Comparison of ENCODE assay signal across 1 cellular context in genomic region chr19:21603431-21604153, GRCh38.
TF ChIP-seq lines count a peak whose summit lies in the region.

No MANE protein-coding gene starts in this region.

TF ChIP-seq in K562, 482 proteins besides CTCF, POLR2A, EP300 and RAD21 (continued from another document):
- TF ChIP-seq, protein P1, sequence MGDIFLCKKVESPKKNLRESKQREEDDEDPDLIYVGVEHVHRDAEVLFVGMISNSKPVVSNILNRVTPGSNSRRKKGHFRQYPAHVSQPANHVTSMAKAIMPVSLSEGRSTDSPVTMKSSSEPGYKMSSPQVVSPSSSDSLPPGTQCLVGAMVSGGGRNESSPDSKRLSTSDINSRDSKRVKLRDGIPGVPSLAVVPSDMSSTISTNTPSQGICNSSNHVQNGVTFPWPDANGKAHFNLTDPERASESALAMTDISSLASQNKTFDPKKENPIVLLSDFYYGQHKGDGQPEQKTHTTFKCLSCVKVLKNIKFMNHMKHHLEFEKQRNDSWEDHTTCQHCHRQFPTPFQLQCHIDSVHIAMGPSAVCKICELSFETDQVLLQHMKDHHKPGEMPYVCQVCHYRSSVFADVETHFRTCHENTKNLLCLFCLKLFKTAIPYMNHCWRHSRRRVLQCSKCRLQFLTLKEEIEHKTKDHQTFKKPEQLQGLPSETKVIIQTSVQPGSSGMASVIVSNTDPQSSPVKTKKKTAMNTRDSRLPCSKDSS (IDR thresholded peaks at IDR 0.05; ENCODE audit: low read depth, partially characterized antibody) = no peak
- TF ChIP-seq ZNF311 (CRISPR knock-in tag; IDR thresholded peaks at IDR 0.05) (peak; percentile 85; the same call in 1 of the 2 replicates), SMAD3 (CRISPR knock-in tag; conservative IDR thresholded peaks at IDR 0.05) (peak; percentile 69), HSF4 (CRISPR knock-in tag; IDR thresholded peaks at IDR 0.05; ENCODE audit: borderline replicate concordance) (peak; percentile 61; the same call in 1 of the 2 replicates), JUNB (CRISPR knock-in tag; conservative IDR thresholded peaks at IDR 0.05) (no peak), PHF8 (IDR thresholded peaks at IDR 0.05; ENCODE audit: borderline replicate concordance, low read length) (no peak), ZNF584 (CRISPR knock-in tag; IDR thresholded peaks at IDR 0.05; ENCODE audit: low read depth) (no peak), CBFA2T3 (IDR thresholded peaks at IDR 0.05) (peak; percentile 27; the same call in 1 of the 2 replicates), DMBX1 (CRISPR knock-in tag; IDR thresholded peaks at IDR 0.05; ENCODE audit: borderline replicate concordance) (peak; percentile 64; the same call in 1 of the 2 replicates), POLR2G (IDR thresholded peaks at IDR 0.05; ENCODE audit: low read depth, low read length) (no peak), ZNF639 (CRISPR knock-in tag; conservative IDR thresholded peaks at IDR 0.05 in 1 of 2, IDR thresholded peaks at IDR 0.05 in 1 of 2) (peak in 1 of 2 experiments; percentile 89; a peak in 2 of 4 replicates), MYC (IDR thresholded peaks at IDR 0.05; ENCODE audit: low read depth, low read length) (no peak), MYC (CRISPR knock-in tag; IDR thresholded peaks at IDR 0.05; ENCODE audit: borderline replicate concordance, low read depth) (0 out of 2 replicates have a peak, but pooled peaks have one; percentile 25), ZNF589 (CRISPR knock-in tag; IDR thresholded peaks at IDR 0.05; ENCODE audit: low read depth) (no peak; the same call in 1 of the 2 replicates), IRF9 (tag; IDR thresholded peaks at IDR 0.05) (peak; percentile 51; the same call in 1 of the 2 replicates), GTF2A2 (tag; IDR thresholded peaks at IDR 0.05) (peak; percentile 51; the same call in 1 of the 2 replicates), TEAD4 (IDR thresholded peaks at IDR 0.05; ENCODE audit: low read length) (peak; percentile 55), TEAD4 (CRISPR knock-in tag; IDR thresholded peaks at IDR 0.05; ENCODE audit: borderline replicate concordance) (no peak), ZBTB9 (CRISPR knock-in tag; IDR thresholded peaks at IDR 0.05) (peak; percentile 55; the same call in 1 of the 2 replicates), MECOM (CRISPR knock-in tag; IDR thresholded peaks at IDR 0.05) (peak; percentile 64; the same call in 1 of the 2 replicates), ZHX1 (conservative IDR thresholded peaks at IDR 0.05; ENCODE audit: low read length) (no peak), MAFK (IDR thresholded peaks at IDR 0.05; ENCODE audit: low read length) (no peak)
- TF ChIP-seq, protein P2, sequence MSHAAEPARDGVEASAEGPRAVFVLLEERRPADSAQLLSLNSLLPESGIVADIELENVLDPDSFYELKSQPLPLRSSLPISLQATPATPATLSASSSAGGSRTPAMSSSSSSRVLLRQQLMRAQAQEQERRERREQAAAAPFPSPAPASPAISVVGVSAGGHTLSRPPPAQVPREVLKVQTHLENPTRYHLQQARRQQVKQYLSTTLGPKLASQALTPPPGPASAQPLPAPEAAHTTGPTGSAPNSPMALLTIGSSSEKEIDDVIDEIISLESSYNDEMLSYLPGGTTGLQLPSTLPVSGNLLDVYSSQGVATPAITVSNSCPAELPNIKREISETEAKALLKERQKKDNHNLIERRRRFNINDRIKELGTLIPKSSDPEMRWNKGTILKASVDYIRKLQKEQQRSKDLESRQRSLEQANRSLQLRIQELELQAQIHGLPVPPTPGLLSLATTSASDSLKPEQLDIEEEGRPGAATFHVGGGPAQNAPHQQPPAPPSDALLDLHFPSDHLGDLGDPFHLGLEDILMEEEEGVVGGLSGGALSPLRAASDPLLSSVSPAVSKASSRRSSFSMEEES (CRISPR knock-in tag; IDR thresholded peaks at IDR 0.05) = peak; percentile 5; the same call in 1 of the 2 replicates
- TF ChIP-seq, protein P3, sequence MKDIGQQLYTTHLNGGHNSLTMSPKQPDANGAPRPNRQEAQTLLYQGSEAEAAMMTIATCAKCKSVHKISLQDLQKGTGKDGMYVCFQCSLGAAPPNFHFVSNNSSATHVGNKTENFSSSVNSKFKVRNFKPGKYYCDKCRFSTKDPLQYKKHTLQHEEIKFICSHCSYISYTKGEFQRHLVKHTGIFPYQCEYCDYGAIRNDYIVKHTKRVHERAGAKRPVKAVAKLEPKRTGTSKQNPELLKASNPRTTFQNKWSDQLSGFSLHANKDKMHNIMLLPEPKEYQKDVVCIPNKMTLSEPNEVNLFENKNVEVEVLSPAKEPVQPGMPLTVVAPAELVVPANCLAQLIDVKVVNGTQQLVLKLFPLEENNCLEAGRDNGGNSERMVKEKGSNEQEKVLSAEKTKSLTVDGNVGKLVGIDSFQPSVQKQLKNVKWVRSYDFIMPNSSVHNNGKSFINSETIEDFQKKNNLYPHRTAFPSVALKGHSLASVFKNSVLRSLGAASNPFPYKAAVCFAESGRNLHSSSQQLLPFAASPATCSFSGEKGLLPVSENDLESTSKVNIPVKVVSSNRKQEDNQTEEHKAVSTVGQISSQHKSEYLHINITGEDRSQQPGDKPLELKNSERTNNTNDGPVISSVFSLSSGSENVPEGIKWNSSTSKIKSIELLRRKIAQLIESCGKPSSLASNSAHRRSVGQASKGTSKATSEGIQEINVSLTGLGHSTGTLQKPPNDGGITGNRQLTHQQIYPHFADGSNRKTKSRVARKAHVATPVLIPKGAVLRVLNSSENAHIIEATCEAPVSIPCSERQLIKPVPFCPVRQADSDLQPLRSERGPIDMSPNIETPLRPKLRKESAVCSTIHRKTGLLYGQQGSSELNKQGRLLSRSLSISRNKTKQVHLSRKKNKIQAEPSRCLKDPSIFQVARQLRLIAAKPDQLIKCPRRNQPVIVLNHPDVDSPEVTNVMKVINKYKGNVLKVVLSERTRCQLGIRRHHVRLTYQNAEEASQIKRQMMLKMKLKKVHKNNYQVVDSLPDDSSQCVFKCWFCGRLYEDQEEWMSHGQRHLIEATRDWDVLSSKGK (CRISPR knock-in tag; IDR thresholded peaks at IDR 0.05) = 0 out of 2 replicates have a peak, but pooled peaks have one; percentile 43
- TF ChIP-seq, protein P4, sequence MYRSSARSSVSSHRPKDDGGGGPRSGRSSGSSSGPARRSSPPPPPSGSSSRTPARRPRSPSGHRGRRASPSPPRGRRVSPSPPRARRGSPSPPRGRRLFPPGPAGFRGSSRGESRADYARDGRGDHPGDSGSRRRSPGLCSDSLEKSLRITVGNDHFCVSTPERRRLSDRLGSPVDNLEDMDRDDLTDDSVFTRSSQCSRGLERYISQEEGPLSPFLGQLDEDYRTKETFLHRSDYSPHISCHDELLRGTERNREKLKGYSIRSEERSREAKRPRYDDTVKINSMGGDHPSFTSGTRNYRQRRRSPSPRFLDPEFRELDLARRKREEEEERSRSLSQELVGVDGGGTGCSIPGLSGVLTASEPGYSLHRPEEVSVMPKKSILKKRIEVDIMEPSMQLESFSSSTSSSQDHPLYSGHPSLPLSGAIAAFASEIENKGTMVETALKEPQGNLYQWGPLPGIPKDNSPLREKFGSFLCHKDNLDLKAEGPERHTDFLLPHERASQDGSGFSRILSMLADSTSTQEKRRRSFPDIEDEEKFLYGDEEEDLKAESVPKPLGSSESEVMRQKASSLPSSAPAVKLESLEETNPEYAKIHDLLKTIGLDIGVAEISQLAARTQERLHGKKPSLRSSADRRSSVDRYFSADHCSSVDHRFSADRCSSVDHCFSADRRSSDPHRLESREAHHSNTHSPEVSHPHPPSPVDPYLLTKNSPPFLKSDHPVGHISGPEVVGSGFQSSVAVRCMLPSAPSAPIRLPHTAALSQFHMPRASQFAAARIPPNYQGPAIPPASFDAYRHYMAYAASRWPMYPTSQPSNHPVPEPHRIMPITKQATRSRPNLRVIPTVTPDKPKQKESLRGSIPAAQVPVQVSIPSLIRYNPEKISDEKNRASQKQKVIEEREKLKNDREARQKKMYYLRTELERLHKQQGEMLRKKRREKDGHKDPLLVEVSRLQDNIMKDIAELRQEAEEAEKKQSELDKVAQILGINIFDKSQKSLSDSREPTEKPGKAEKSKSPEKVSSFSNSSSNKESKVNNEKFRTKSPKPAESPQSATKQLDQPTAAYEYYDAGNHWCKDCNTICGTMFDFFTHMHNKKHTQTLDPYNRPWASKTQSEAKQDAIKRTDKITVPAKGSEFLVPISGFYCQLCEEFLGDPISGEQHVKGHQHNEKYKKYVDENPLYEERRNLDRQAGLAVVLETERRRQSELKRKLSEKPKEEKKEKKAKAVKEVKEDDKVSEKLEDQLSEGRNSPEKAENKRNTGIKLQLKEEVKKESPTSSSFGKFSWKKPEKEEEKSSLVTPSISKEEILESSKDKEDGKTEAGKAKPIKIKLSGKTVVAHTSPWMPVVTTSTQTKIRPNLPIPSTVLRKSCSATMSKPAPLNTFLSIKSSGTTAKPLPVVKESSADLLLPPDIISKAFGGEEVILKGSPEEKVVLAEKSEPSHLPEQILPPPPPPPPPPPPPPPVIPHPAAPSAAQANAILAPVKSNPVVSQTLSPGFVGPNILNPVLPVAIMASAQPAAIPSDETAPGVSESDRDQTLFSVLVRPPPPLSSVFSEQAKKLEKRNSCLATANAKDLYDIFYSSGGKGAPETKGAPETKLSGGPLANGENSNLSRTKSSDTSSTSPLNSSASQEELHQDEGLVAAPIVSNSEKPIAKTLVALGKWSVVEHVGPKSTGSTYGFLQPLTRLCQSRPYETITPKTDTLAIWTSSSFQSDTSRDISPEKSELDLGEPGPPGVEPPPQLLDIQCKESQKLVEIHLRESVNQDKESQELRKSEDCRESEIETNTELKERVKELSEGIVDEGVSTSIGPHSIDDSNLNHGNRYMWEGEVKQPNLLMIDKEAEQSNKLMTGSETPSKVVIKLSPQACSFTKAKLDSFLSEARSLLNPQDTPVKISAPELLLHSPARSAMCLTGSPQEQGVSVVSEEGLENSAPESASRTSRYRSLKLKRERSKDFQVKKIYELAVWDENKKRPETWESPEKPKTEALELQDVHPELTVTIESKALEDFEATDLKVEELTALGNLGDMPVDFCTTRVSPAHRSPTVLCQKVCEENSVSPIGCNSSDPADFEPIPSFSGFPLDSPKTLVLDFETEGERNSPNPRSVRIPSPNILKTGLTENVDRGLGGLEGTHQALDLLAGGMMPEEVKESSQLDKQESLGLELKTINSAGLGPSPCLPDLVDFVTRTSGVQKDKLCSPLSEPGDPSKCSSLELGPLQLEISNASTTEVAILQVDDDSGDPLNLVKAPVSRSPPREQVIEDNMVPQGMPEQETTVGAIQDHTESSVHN (IDR thresholded peaks at IDR 0.05; ENCODE audit: borderline replicate concordance in 1 of 2, low read depth in 1 of 2) = no peak
